Comparison of ENCODE assay signal across 28 cellular contexts in the genomic region with DNA sequence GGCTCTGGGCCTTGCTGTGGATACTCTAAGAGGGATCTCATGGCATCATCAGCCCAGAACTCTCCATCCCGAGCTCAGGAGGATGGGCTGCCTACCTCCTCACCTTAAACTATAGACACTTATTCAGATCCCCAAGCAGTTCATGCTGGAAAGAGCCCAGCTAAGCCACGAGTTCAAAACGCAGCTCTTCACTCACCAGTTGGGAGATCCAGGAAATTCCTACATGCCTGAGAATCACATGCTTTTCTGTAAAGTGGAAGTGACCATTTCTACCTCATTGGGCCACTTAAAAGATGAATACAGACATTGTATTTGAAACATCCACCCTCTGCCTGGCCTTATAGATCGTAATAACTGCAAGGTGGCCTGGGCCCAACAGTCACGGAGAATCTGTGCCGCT. TPM values are rescaled to one million over a fixed set of nuclear protein-coding genes. Genes with fewer than 3 reads are reported as not detected.
DNase-seq lines count a peak whose midpoint lies in the region; ATAC-seq and TF ChIP-seq lines count a peak whose summit lies in the region.
"Had no signal": no experiment of that assay in that cellular context is flagged by ENCODE, and none has a peak within 500 bp of the region (broad histone marks: within the 10 kb centered on the region; RNA-seq: fewer than 3 reads in every experiment).

No MANE protein-coding gene starts in this region.

- H2AFZ ChIP-seq in mesenchymal stem cell (ENCODE audit: low read depth, low read length): no peak overlapping the region

- no peak for TF ChIP-seq CTCF in HFFc6 (IDR thresholded peaks at IDR 0.05)

- H3K4ac ChIP-seq in mesenchymal stem cell (ENCODE audit: low read depth in 1 of 2, low read length in 2 of 2): peak overlapping the region in 1 of 2 experiments; percentile 67

- no peak overlapping the region for H4K8ac ChIP-seq in mesenchymal stem cell (ENCODE audit: low read length)

- no peak overlapping the region for H2BK120ac ChIP-seq in mesenchymal stem cell (ENCODE audit: low read depth, low read length)

- WGBS in mesenchymal stem cell: 73% methylated on average over 6 of the region's 6 CpGs

- peaks cover 3 to 8% of the 10 kb centered on the region in 2 experiments for H3K36me3 ChIP-seq in mesenchymal stem cell (ENCODE audit: control insufficient read depth in 1 of 2, insufficient read depth in 2 of 2, low read depth in 1 of 2, low read length in 2 of 2)
- H3K36me3 ChIP-seq: HAP-1, neutrophil had no signal

- H3K27ac Mint-ChIP-seq in HFFc6: no peak overlapping the region
- H3K27ac Mint-ChIP-seq in activated CD4-positive, alpha-beta memory T cell treated with anti-CD3 and anti-CD28 coated beads, Interleukin-2, amount 10 ng/mL, durations not matched to agents 7 days and 5 days: no peak overlapping the region
- no peak overlapping the region for H3K27ac Mint-ChIP-seq in activated CD4-positive, alpha-beta T cell treated with anti-CD3 and anti-CD28 coated beads, Interleukin-2, amount 10 ng/mL, durations not matched to agents 24 days and 14 days
- H3K27ac Mint-ChIP-seq: activated naive CD4-positive, alpha-beta T cell treated with anti-CD3 and anti-CD28 coated beads, Interleukin-2, amount 50 U/mL, for 72 hours; memory B cell; T-helper 2 cell treated with Interferon-gamma antibody and Interleukin-4, amounts not matched to agents 5 μg/mL and 100 μg/mL, for 36 hours had no signal

- H3K27me3 ChIP-seq in mesenchymal stem cell (ENCODE audit: control insufficient read depth in 1 of 2, insufficient read depth in 1 of 2, low read length in 2 of 2): peaks cover 6 to 20% of the 10 kb centered on the region in 2 experiments
- H3K27me3 ChIP-seq: vagina had no signal

- peaks cover 45% of the 10 kb centered on the region for H3K36me3 Mint-ChIP-seq in HFFc6 (ENCODE audit: low read depth)
- H3K36me3 Mint-ChIP-seq in activated T-cell treated with anti-CD3 and anti-CD28 coated beads, Interleukin-2, amount 50 U/mL, for 4 hours (ENCODE audit: insufficient read depth): no peaks in the 10 kb centered on the region
- no peaks in the 10 kb centered on the region for H3K36me3 Mint-ChIP-seq in activated CD4-positive, alpha-beta memory T cell treated with anti-CD3 and anti-CD28 coated beads, Interleukin-2, amount 10 ng/mL, durations not matched to agents 7 days and 5 days (ENCODE audit: low read depth)
- no peaks in the 10 kb centered on the region for H3K36me3 Mint-ChIP-seq in activated CD4-positive, alpha-beta T cell treated with anti-CD3 and anti-CD28 coated beads, Interleukin-2, amount 10 ng/mL, durations not matched to agents 24 days and 14 days (ENCODE audit: low read depth)
- H3K36me3 Mint-ChIP-seq: activated naive CD4-positive, alpha-beta T cell treated with anti-CD3 and anti-CD28 coated beads, Interleukin-2, amount 50 U/mL, for 72 hours; memory B cell had no signal

- H2BK12ac ChIP-seq in mesenchymal stem cell (ENCODE audit: low read length in 2 of 2): peak overlapping the region in 1 of 2 experiments; percentile 85

- H3K4me3 Mint-ChIP-seq in HFFc6: peak overlapping the region; percentile 28; the same call in 1 of the 2 replicates
- H3K4me3 Mint-ChIP-seq in activated T-cell treated with anti-CD3 and anti-CD28 coated beads, Interleukin-2, amount 50 U/mL, for 4 hours: no peak overlapping the region
- H3K4me3 Mint-ChIP-seq in activated CD4-positive, alpha-beta memory T cell treated with anti-CD3 and anti-CD28 coated beads, Interleukin-2, amount 10 ng/mL, durations not matched to agents 7 days and 5 days: no peak overlapping the region
- H3K4me3 Mint-ChIP-seq in activated CD4-positive, alpha-beta T cell treated with anti-CD3 and anti-CD28 coated beads, Interleukin-2, amount 10 ng/mL, durations not matched to agents 24 days and 14 days: no peak overlapping the region
- H3K4me3 Mint-ChIP-seq: memory B cell; T-helper 2 cell treated with Interferon-gamma antibody and Interleukin-4, amounts not matched to agents 5 μg/mL and 100 μg/mL, for 36 hours had no signal

- H3K27ac ChIP-seq in mesenchymal stem cell (ENCODE audit: low read length, poor library complexity, severe bottlenecking): no peak overlapping the region
- H3K27ac ChIP-seq: neutrophil, psoas muscle, SK-N-MC, skin epidermis, vagina had no signal

- no peak overlapping the region for H3K4me2 ChIP-seq in mesenchymal stem cell (ENCODE audit: low read length, poor library complexity, severe bottlenecking)
- H3K4me2 ChIP-seq: A549 had no signal

- no peaks in the 10 kb centered on the region for H3K9me3 Mint-ChIP-seq in HFFc6
- H3K9me3 Mint-ChIP-seq in activated T-cell treated with anti-CD3 and anti-CD28 coated beads, Interleukin-2, amount 50 U/mL, for 4 hours: no peaks in the 10 kb centered on the region
- H3K9me3 Mint-ChIP-seq in activated CD4-positive, alpha-beta memory T cell treated with anti-CD3 and anti-CD28 coated beads, Interleukin-2, amount 10 ng/mL, durations not matched to agents 7 days and 5 days: no peaks in the 10 kb centered on the region
- H3K9me3 Mint-ChIP-seq in activated CD4-positive, alpha-beta T cell treated with anti-CD3 and anti-CD28 coated beads, Interleukin-2, amount 10 ng/mL, durations not matched to agents 24 days and 14 days: no peaks in the 10 kb centered on the region
- H3K9me3 Mint-ChIP-seq: activated naive CD4-positive, alpha-beta T cell treated with anti-CD3 and anti-CD28 coated beads, Interleukin-2, amount 50 U/mL, for 72 hours; memory B cell; T-helper 2 cell treated with Interferon-gamma antibody and Interleukin-4, amounts not matched to agents 5 μg/mL and 100 μg/mL, for 36 hours had no signal

- H2BK5ac ChIP-seq in mesenchymal stem cell (ENCODE audit: low read depth, low read length, poor library complexity, severe bottlenecking): no peak overlapping the region

- H3K4me1 ChIP-seq in mesenchymal stem cell (ENCODE audit: control insufficient read depth, insufficient read depth, low read depth, low read length): peaks cover 32% of the 10 kb centered on the region

- POLR2A ChIA-PET in activated CD4-positive, alpha-beta memory T cell treated with anti-CD3 and anti-CD28 coated beads, Interleukin-2, amount 10 ng/mL, durations not matched to agents 7 days and 5 days (lab: Charles Lee): no interaction called here

- H3K9ac ChIP-seq in mesenchymal stem cell (ENCODE audit: low read length): no peak overlapping the region

- H3K4me3 ChIP-seq in mesenchymal stem cell (ENCODE audit: insufficient read depth in 1 of 2, low read depth in 1 of 2, low read length in 2 of 2): no peak overlapping the region
- H3K4me3 ChIP-seq: A549, GM12878, HAP-1, psoas muscle, SK-N-MC, skin epidermis had no signal

- intact Hi-C loops in activated CD4-positive, alpha-beta T cell treated with anti-CD3 and anti-CD28 coated beads, Interleukin-2, amount 10 ng/mL, durations not matched to agents 24 days and 14 days (cut with micrococcal nuclease): no loop called here

- no peak overlapping the region for H3K14ac ChIP-seq in mesenchymal stem cell (ENCODE audit: low read length in 2 of 2)

- no peaks in the 10 kb centered on the region for H3K9me3 ChIP-seq in mesenchymal stem cell (ENCODE audit: control insufficient read depth, low read length)
- H3K9me3 ChIP-seq: A549, HAP-1, neutrophil, psoas muscle, vagina had no signal

- CTCF ChIA-PET in activated CD4-positive, alpha-beta memory T cell treated with anti-CD3 and anti-CD28 coated beads, Interleukin-2, amount 10 ng/mL, durations not matched to agents 7 days and 5 days (lab: Charles Lee): interaction anchor here (1.4 to 5.2 kb wide), 2 partner anchors 10 to 11 kb away, joined by 3 to 28 read pairs; no protein-coding TSS in a partner anchor

- H3K18ac ChIP-seq in mesenchymal stem cell (ENCODE audit: low read depth in 1 of 2, low read length in 2 of 2): peak overlapping the region in 1 of 2 experiments; percentile 34

- ATAC-seq in activated T-cell treated with anti-CD3 and anti-CD28 coated beads, Interleukin-2, amount 50 U/mL, for 4 hours: no peak
- ATAC-seq: A549; activated naive CD4-positive, alpha-beta T cell treated with anti-CD3 and anti-CD28 coated beads, Interleukin-2, amount 50 U/mL, for 72 hours; esophagus mucosa; GM12878; psoas muscle had no signal

- H3K27me3 Mint-ChIP-seq in HFFc6 (ENCODE audit: insufficient read depth): peaks cover 12% of the 10 kb centered on the region
- peaks cover 68% of the 10 kb centered on the region for H3K27me3 Mint-ChIP-seq in activated T-cell treated with anti-CD3 and anti-CD28 coated beads, Interleukin-2, amount 50 U/mL, for 4 hours (ENCODE audit: low read depth)
- H3K27me3 Mint-ChIP-seq in activated CD4-positive, alpha-beta memory T cell treated with anti-CD3 and anti-CD28 coated beads, Interleukin-2, amount 10 ng/mL, durations not matched to agents 7 days and 5 days: peaks cover 58% of the 10 kb centered on the region
- peaks cover 42% of the 10 kb centered on the region for H3K27me3 Mint-ChIP-seq in activated CD4-positive, alpha-beta T cell treated with anti-CD3 and anti-CD28 coated beads, Interleukin-2, amount 10 ng/mL, durations not matched to agents 24 days and 14 days

- peak overlapping the region; percentile 28 for H2BK15ac ChIP-seq in mesenchymal stem cell (ENCODE audit: low read depth, poor library complexity, severe bottlenecking)

- peaks cover 61% of the 10 kb centered on the region for H3K4me1 Mint-ChIP-seq in HFFc6 (ENCODE audit: low read depth)
- H3K4me1 Mint-ChIP-seq in activated T-cell treated with anti-CD3 and anti-CD28 coated beads, Interleukin-2, amount 50 U/mL, for 4 hours (ENCODE audit: low read depth): peaks cover 4% of the 10 kb centered on the region
- H3K4me1 Mint-ChIP-seq in activated CD4-positive, alpha-beta memory T cell treated with anti-CD3 and anti-CD28 coated beads, Interleukin-2, amount 10 ng/mL, durations not matched to agents 7 days and 5 days: peaks cover 7% of the 10 kb centered on the region
- peaks cover 5% of the 10 kb centered on the region for H3K4me1 Mint-ChIP-seq in activated CD4-positive, alpha-beta T cell treated with anti-CD3 and anti-CD28 coated beads, Interleukin-2, amount 10 ng/mL, durations not matched to agents 24 days and 14 days

- no peak overlapping the region for H3K23ac ChIP-seq in mesenchymal stem cell (ENCODE audit: low read length in 2 of 2)

- H2AK5ac ChIP-seq in mesenchymal stem cell (ENCODE audit: low read length, severe bottlenecking): no peak overlapping the region

- peaks cover 2% of the 10 kb centered on the region for H3K79me1 ChIP-seq in mesenchymal stem cell (replicated peaks; ENCODE audit: low read length, poor library complexity, severe bottlenecking)

- peak; percentile 51 for DNase-seq in AG08395 (ENCODE audit: low spot score)
- no peak for DNase-seq in HFFc6
- DNase-seq in dermis blood vessel endothelial cell: peak; percentile 66
- peak; percentile 83 for DNase-seq in mesenchymal stem cell
- DNase-seq in activated T-cell treated with anti-CD3 and anti-CD28 coated beads, Interleukin-2, amount 50 U/mL, for 4 hours: no peak
- no peak for DNase-seq in activated CD4-positive, alpha-beta memory T cell treated with anti-CD3 and anti-CD28 coated beads, Interleukin-2, amount 10 ng/mL, durations not matched to agents 7 days and 5 days
- no peak for DNase-seq in activated CD4-positive, alpha-beta T cell treated with anti-CD3 and anti-CD28 coated beads, Interleukin-2, amount 10 ng/mL, durations not matched to agents 24 days and 14 days
- DNase-seq in NCI-H748 treated with DMSO at 0.1 percent for 48 hours (lab: John Stamatoyannopoulos, UW): no peak
- DNase-seq: activated CD4-positive, alpha-beta T cell treated with anti-CD3 and anti-CD28 coated beads, Interleukin-2, amount 50 U/mL, for 1 hour; C1 segment of cervical spinal cord; DMS79 treated with DMSO at 0.1 percent for 48 hours; effector memory CD4-positive, alpha-beta T cell; Kasumi-1; NCI-H1694 treated with DMSO at 0.1 percent for 48 hours; NCI-H2171; stimulated activated CD4-positive, alpha-beta T cell treated with anti-CD3 and anti-CD28 coated beads, Interleukin-2, amount 100 ng/mL, for 24 hours had no signal

- H4K91ac ChIP-seq in mesenchymal stem cell (ENCODE audit: low read length): no peak overlapping the region

RNA-seq across cellular contexts. Expression of gene ATOH8, which starts 6.6 kb away (rescaled TPM):
- total RNA-seq in HFFc6 (2021; fragmentation: NEBNext Ultra II Directional; extraction: Animal tissue kit (Norgen Biotek cat#: 25700)): 10 to 100 TPM; 34.4 to 53.0 (median 45.5) TPM
- 42.3 and 58.4 TPM in 2 replicates for total RNA-seq in dermis blood vessel endothelial cell
- polyA plus RNA-seq in mesenchymal stem cell (2013, experiment 1 of 2): 5.8 TPM
- 6.0 TPM for polyA plus RNA-seq in mesenchymal stem cell (2013, experiment 2 of 2)
- total RNA-seq in activated T-cell treated with anti-CD3 and anti-CD28 coated beads, Interleukin-2, amount 50 U/mL, for 4 hours: not detected
- under 1 TPM; 0.55 to 0.78 TPM for total RNA-seq in activated CD4-positive, alpha-beta memory T cell treated with anti-CD3 and anti-CD28 coated beads, Interleukin-2, amount 10 ng/mL, durations not matched to agents 7 days and 5 days
- total RNA-seq in activated CD4-positive, alpha-beta T cell treated with anti-CD3 and anti-CD28 coated beads, Interleukin-2, amount 10 ng/mL, durations not matched to agents 24 days and 14 days: 0.19 TPM in 1 of 2 replicates, not detected in the other
- total RNA-seq: activated naive CD4-positive, alpha-beta T cell treated with anti-CD3 and anti-CD28 coated beads, Interleukin-2, amount 50 U/mL, for 72 hours; GM12878 had no signal

Comparison
In these comparisons a context has a peak if more than half of its experiments do, and no peak if none do; other contexts are left out.
1. DNase-seq: peak in AG08395 (single experiment), dermis blood vessel endothelial cell (single experiment) and mesenchymal stem cell (single experiment); none in HFFc6 (single experiment), activated T-cell treated with anti-CD3 and anti-CD28 coated beads, Interleukin-2, amount 50 U/mL, for 4 hours (single experiment), activated CD4-positive, alpha-beta memory T cell treated with anti-CD3 and anti-CD28 coated beads, Interleukin-2, amount 10 ng/mL, durations not matched to agents 7 days and 5 days (single experiment), activated CD4-positive, alpha-beta T cell treated with anti-CD3 and anti-CD28 coated beads, Interleukin-2, amount 10 ng/mL, durations not matched to agents 24 days and 14 days (single experiment) and NCI-H748 treated with DMSO at 0.1 percent for 48 hours (single experiment).
2. RNA of gene ATOH8, which starts 6.6 kb away (total RNA-seq): 42.3 to 58.4 TPM in dermis blood vessel endothelial cell and 34.4 to 53.0 TPM in HFFc6; 0.55 to 0.78 TPM in activated CD4-positive, alpha-beta memory T cell treated with anti-CD3 and anti-CD28 coated beads, Interleukin-2, amount 10 ng/mL, durations not matched to agents 7 days and 5 days, 0.19 TPM in activated CD4-positive, alpha-beta T cell treated with anti-CD3 and anti-CD28 coated beads, Interleukin-2, amount 10 ng/mL, durations not matched to agents 24 days and 14 days and not detected in activated T-cell treated with anti-CD3 and anti-CD28 coated beads, Interleukin-2, amount 50 U/mL, for 4 hours; every median in the first group is over 10 times any median in the second.